8 cellular contexts compared by ENCODE assay signal in the genomic region with DNA sequence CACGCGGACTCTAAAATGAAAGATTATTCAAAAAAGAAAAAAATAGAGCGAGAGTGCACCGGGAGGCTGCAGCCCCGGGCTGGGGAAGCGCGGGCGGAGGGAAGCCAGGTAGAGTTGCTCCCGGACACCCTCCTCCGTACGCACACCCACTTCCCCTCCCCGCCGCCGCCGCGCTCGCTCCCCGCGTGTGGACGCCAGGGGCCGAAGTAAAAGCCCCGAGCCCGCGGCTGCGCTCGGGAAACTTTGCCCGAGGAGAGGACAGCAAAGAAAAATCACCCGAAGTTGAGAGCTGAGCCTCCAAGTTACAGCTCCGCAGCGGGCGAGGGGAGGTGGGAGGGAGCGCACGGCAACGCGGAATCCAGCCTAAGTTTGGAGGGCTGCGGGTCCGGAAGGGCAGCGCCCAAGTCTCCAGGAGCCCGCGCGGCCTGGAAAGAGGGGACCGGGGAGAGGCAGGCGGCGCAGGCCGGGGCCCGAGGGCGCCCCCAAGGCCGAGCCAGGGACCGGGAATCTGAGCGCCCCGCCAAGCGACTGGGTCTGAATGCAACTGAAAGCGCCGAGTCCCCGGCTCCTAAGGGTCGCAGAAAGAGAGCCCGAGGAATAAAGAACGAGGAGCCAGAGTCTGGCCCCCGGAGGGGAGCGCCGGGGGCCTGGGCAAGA. TPM values are rescaled to one million over a fixed set of nuclear protein-coding genes. Genes with fewer than 3 reads are reported as not detected.
DNase-seq lines count a peak whose midpoint lies in the region; ATAC-seq, FAIRE-seq and TF ChIP-seq lines count a peak whose summit lies in the region.

No MANE protein-coding gene starts in this region.

- CTCF ChIA-PET in AG04450 (lab: Charles Lee): interaction anchor here (1.0 to 1.1 kb wide), 2 partner anchors 28 to 1253 kb away, joined by 3 read pairs; no protein-coding TSS in a partner anchor

- POLR2A ChIA-PET in AG04450 (lab: Yijun Ruan, JAX): interaction anchor here (0.7 kb wide), 3 partner anchors 40 to 202 kb away, joined by 3 to 11 read pairs (median 4); no protein-coding TSS in a partner anchor

- TF ChIP-seq CTCF in AG04450 (IDR thresholded peaks at IDR 0.05; ENCODE audit: low read depth, low read length) (no peak), NB4 (IDR thresholded peaks at IDR 0.05; ENCODE audit: low read depth, low read length) (no peak), adrenal gland (IDR thresholded peaks at IDR 0.05) (no peak)

- TF ChIP-seq POLR2A in GM12891 (IDR thresholded peaks at IDR 0.05; ENCODE audit: low read depth, low read length) (no peak), NB4 (IDR thresholded peaks at IDR 0.05; ENCODE audit: extremely low read depth, insufficient read length) (no peak), adrenal gland (IDR thresholded peaks at IDR 0.05) (no peak)

- 0 to 2% (median 0%) methylated on average over 28 to 61 of the region's 61 CpGs for WGBS in adrenal gland, 4 donors

- no peak overlapping the region for H3K27ac ChIP-seq in AG04450 (ENCODE audit: low read depth, low read length)
- peak overlapping the region in 3 of 5 donors; percentile 24 to 78 (median 40) for H3K27ac ChIP-seq in adrenal gland
- no peak overlapping the region for H3K27ac ChIP-seq in iPS-18a (ENCODE audit: low read length)

- no peak for DNase-seq in AG04450 (ENCODE audit: low read depth, low spot score)
- no peak for DNase-seq in GM12891 (ENCODE audit: insufficient read length, low spot score)
- DNase-seq in NB4 (ENCODE audit: low read depth): peak; percentile 79
- peak in 6 of 7 donors; percentile 34 to 58 (median 50) for DNase-seq in adrenal gland
- no peak for DNase-seq in NCI-H1930 (lab: John Stamatoyannopoulos, UW)

- ATAC-seq in HG03135 (IDR thresholded peaks at IDR 0.05; ENCODE audit: unreplicated experiment): no peak

- no peaks in the 10 kb centered on the region for H3K36me3 ChIP-seq in adrenal gland (replicated peaks in 1 of 2)
- H3K36me3 ChIP-seq in iPS-18a (ENCODE audit: control insufficient read depth, low read depth, low read length): no peaks in the 10 kb centered on the region
- H3K36me3 ChIP-seq in skeletal muscle satellite cell (ENCODE audit: insufficient read depth, low read length): no peaks in the 10 kb centered on the region

- peak overlapping the region; percentile 100 for H3K4me2 ChIP-seq in skeletal muscle satellite cell (ENCODE audit: low read length)

- intact Hi-C loops in adrenal gland (cut with DNase I): loop anchor here in 1 of 2 donors (5.0 kb wide), 1 partner anchor 1252 kb away; no protein-coding TSS in a partner anchor

- H3K9ac ChIP-seq in iPS-18a (ENCODE audit: low read length): peak overlapping the region; percentile 51
- peak overlapping the region; percentile 60 for H3K9ac ChIP-seq in skeletal muscle satellite cell (ENCODE audit: low read depth, low read length)

- peaks cover 16 to 59% of the 10 kb centered on the region in 2 donors for H3K4me1 ChIP-seq in adrenal gland (replicated peaks in 1 of 2)
- H3K4me1 ChIP-seq in iPS-18a (ENCODE audit: control insufficient read depth, low read depth, low read length): peaks cover 7% of the 10 kb centered on the region
- H3K4me1 ChIP-seq in skeletal muscle satellite cell (ENCODE audit: control insufficient read depth, insufficient read depth, low read length): peaks cover 17% of the 10 kb centered on the region

- H3K4me3 ChIP-seq in AG04450 (ENCODE audit: low read depth, low read length): peak overlapping the region; percentile 71
- H3K4me3 ChIP-seq in NB4 (ENCODE audit: low read depth, low read length): peak overlapping the region; percentile 99
- H3K4me3 ChIP-seq in adrenal gland: peak overlapping the region in 2 of 4 donors; percentile 64 to 65
- peak overlapping the region; percentile 90 for H3K4me3 ChIP-seq in iPS-18a (ENCODE audit: low read length)
- peak overlapping the region; percentile 86 for H3K4me3 ChIP-seq in skeletal muscle satellite cell (ENCODE audit: low read length)

- peaks cover 35% of the 10 kb centered on the region for H3K27me3 ChIP-seq in AG04450 (ENCODE audit: control insufficient read depth, insufficient read depth, low read length)
- peaks cover 31% of the 10 kb centered on the region for H3K27me3 ChIP-seq in adrenal gland
- peaks cover 27% of the 10 kb centered on the region for H3K27me3 ChIP-seq in iPS-18a (ENCODE audit: control insufficient read depth, insufficient read depth, low read length)
- H3K27me3 ChIP-seq in skeletal muscle satellite cell (ENCODE audit: control insufficient read depth, insufficient read depth, low read length): peaks cover 62% of the 10 kb centered on the region

- H3K9me3 ChIP-seq in AG04450 (ENCODE audit: control insufficient read depth, insufficient read depth, low read length) (no peaks in the 10 kb centered on the region; the same call in 1 of the 2 replicates), adrenal gland (replicated peaks in 1 of 3) (no peaks in the 10 kb centered on the region), iPS-18a (ENCODE audit: control insufficient read depth, low read depth, low read length) (no peaks in the 10 kb centered on the region), skeletal muscle satellite cell (replicated peaks; ENCODE audit: low read length) (no peaks in the 10 kb centered on the region)

- peak; percentile 33 for FAIRE-seq in GM12891 (lab: Jason Lieb, UNC)

TF ChIP-seq in GM12891, 5 proteins besides CTCF, POLR2A, EP300 and RAD21:
- TF ChIP-seq POU2F2 (IDR thresholded peaks at IDR 0.05; ENCODE audit: low read depth, low read length) (no peak), SPI1 (IDR thresholded peaks at IDR 0.05; ENCODE audit: low read depth, low read length) (peak; percentile 56; the same call in 1 of the 2 replicates)

RNA-seq across cellular contexts. Expression of a gene that starts 0.7 kb away (rescaled TPM):
- polyA plus RNA-seq in AG04450 (2011; rRNA removed) (1.1 and 1.4 TPM in 2 replicates), adrenal gland (1 to 10 TPM; 3.9 to 7.6 (median 6.2) TPM)
- polyA minus RNA-seq in AG04450 (2011; rRNA and poly(A)+ RNA removed): 2.8 and 4.2 TPM in 2 replicates
- polyA plus RNA-seq in GM12891 (2012; ENCODE audit: low read depth, missing spikeins): 10.6 TPM
- total RNA-seq in adrenal gland: 10 to 100 TPM in 1 of 8 donors, 1 to 10 TPM in 7; 2.9 to 16.7 (median 4.1) TPM
- 0.25 and 0.44 TPM in 2 replicates for total RNA-seq in skeletal muscle satellite cell (2012; rRNA removed)

Comparison
In these comparisons a context has a peak if more than half of its experiments do, and no peak if none do; other contexts are left out.
1. DNase-seq: peak in NB4 (single experiment) and adrenal gland (6 of 7); none in AG04450 (single experiment), GM12891 (single experiment) and NCI-H1930 (0 of 2).
2. H3K27ac ChIP-seq: peak in adrenal gland (3 of 5); none in AG04450 (single experiment) and iPS-18a (single experiment).